In the genomic region with DNA sequence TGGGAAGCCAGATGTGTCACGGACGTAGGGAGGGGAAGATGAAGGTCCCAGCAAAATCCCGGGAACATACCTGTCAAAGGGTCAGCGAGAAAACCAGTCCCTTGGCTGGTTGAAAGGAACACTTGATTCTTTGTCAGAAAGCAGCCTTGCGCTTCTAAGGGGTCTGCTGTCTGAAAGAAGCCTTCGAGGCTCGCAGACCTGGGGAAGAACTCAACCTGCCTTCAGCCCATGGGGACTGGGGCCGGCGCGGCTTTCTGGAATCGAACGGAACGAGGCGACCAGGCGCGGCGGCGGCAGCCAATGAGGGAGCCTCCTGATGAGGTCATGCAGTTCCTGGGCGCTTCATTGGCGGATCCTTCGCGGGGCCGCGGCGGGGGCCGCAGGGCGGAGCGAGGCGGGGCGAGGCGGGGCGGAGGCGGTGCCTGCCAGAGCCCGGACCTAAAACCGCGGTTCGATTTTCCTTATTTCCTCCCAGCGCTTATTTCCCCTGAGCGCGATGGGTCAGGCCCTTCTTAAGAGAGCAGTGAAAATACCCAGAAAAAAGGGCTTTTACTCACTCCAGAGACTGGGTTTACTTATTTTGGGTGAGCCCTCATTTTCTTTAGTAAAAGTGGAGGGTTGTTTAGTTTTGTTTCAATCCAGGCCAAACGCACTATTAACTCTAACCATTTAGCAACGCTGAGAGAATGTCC, we compare ENCODE assay signal across 8 cellular contexts. TPM values are rescaled to one million over a fixed set of nuclear protein-coding genes. Genes with fewer than 3 reads are reported as not detected.
A peak's percentile ranks its signal among the peaks of the same experiment; 100 is the strongest.
DNase-seq lines count a peak whose midpoint lies in the region; ATAC-seq and TF ChIP-seq lines count a peak whose summit lies in the region.

No MANE protein-coding gene starts in this region.

- H3K9ac ChIP-seq in neuronal stem cell (ENCODE audit: low read depth, low read length, poor library complexity): no peak overlapping the region

- H3K4ac ChIP-seq in neuronal stem cell (ENCODE audit: low read length): no peak overlapping the region

- in situ Hi-C loops in HAP-1 (cut with MboI; ENCODE audit: low sequenced_read_pairs): no loop called here

- no peak for TF ChIP-seq CTCF in gastroesophageal sphincter (IDR thresholded peaks at IDR 0.05)

- no peak overlapping the region for H2AK5ac ChIP-seq in neuronal stem cell (ENCODE audit: low read depth, low read length)

- H3K9me3 ChIP-seq in HAP-1 (peaks cover 2% of the 10 kb centered on the region; the same call in 1 of the 2 replicates), SJSA1 (replicated peaks) (0 out of 2 replicates have a peak, but pooled peaks cover 2% of the 10 kb centered on the region), gastroesophageal sphincter (peaks cover 0 to 16% (median 2%) of the 10 kb centered on the region in 3 donors), neuronal stem cell (replicated peaks in 1 of 2; ENCODE audit: control insufficient read depth in 2 of 2, insufficient read depth in 1 of 2, low read depth in 1 of 2, low read length in 2 of 2) (peaks cover 8 to 12% of the 10 kb centered on the region in 2 donors)

- peaks cover 7% of the 10 kb centered on the region for H3K36me3 Mint-ChIP-seq in activated naive CD4-positive, alpha-beta T cell treated with anti-CD3 and anti-CD28 coated beads, Interleukin-2, amount 10 ng/mL, durations not matched to agents 7 days and 5 days

- H4K91ac ChIP-seq in neuronal stem cell (ENCODE audit: low read depth, low read length, poor library complexity): no peak overlapping the region

- peaks cover 7% of the 10 kb centered on the region for H3K4me1 ChIP-seq in HAP-1
- H3K4me1 ChIP-seq in SJSA1 (replicated peaks): peaks cover 10% of the 10 kb centered on the region
- peaks cover 0 to 17% (median 5%) of the 10 kb centered on the region in 3 donors for H3K4me1 ChIP-seq in gastroesophageal sphincter
- H3K4me1 ChIP-seq in neuronal stem cell (ENCODE audit: control insufficient read depth in 2 of 2, insufficient read depth in 1 of 2, low read depth in 1 of 2, low read length in 2 of 2): peaks cover 6 to 7% of the 10 kb centered on the region in 2 donors

- peak overlapping the region; percentile 59 for H3K4me2 ChIP-seq in neuronal stem cell (ENCODE audit: insufficient read depth, low read length, poor library complexity, severe bottlenecking)

- H3K27me3 Mint-ChIP-seq in activated naive CD4-positive, alpha-beta T cell treated with anti-CD3 and anti-CD28 coated beads, Interleukin-2, amount 10 ng/mL, durations not matched to agents 7 days and 5 days: peaks cover 42% of the 10 kb centered on the region

- TF ChIP-seq EP300 in gastroesophageal sphincter (IDR thresholded peaks at IDR 0.05): no peak

- TF ChIP-seq POLR2A in gastroesophageal sphincter (IDR thresholded peaks at IDR 0.05): peak in 1 of 2 donors; percentile 18

- H3K36me3 ChIP-seq in HAP-1 (replicated peaks): no peaks in the 10 kb centered on the region
- no peaks in the 10 kb centered on the region for H3K36me3 ChIP-seq in SJSA1
- no peaks in the 10 kb centered on the region for H3K36me3 ChIP-seq in gastroesophageal sphincter
- no peaks in the 10 kb centered on the region for H3K36me3 ChIP-seq in neuronal stem cell (replicated peaks in 1 of 2; ENCODE audit: control insufficient read depth in 2 of 2, insufficient read depth in 2 of 2, low read length in 2 of 2)

- H3K27ac ChIP-seq in SJSA1: no peak overlapping the region
- peak overlapping the region; percentile 29 to 83 (median 80) for H3K27ac ChIP-seq in gastroesophageal sphincter
- no peak overlapping the region for H3K27ac ChIP-seq in neuronal stem cell (replicated peaks; ENCODE audit: low read length)

- H3K14ac ChIP-seq in neuronal stem cell (ENCODE audit: low read length): no peak overlapping the region

- CTCF ChIA-PET in activated naive CD4-positive, alpha-beta T cell treated with anti-CD3 and anti-CD28 coated beads, Interleukin-2, amount 10 ng/mL, durations not matched to agents 7 days and 5 days (lab: Charles Lee): interaction anchor here (1.1 to 1.2 kb wide), 2 partner anchors 68 to 69 kb away, joined by 3 read pairs; no protein-coding TSS in a partner anchor

- H3K9me3 Mint-ChIP-seq in activated naive CD4-positive, alpha-beta T cell treated with anti-CD3 and anti-CD28 coated beads, Interleukin-2, amount 10 ng/mL, durations not matched to agents 7 days and 5 days: peaks cover 23% of the 10 kb centered on the region

- peaks cover 28% of the 10 kb centered on the region for H3K4me1 Mint-ChIP-seq in activated naive CD4-positive, alpha-beta T cell treated with anti-CD3 and anti-CD28 coated beads, Interleukin-2, amount 10 ng/mL, durations not matched to agents 7 days and 5 days

- H2BK120ac ChIP-seq in neuronal stem cell (ENCODE audit: low read depth, low read length): no peak overlapping the region

- peak; percentile 100 for ATAC-seq in gastroesophageal sphincter

- peak overlapping the region; percentile 96 for H2AFZ ChIP-seq in neuronal stem cell (ENCODE audit: low read length)

- H2BK5ac ChIP-seq in neuronal stem cell (ENCODE audit: low read length): no peak overlapping the region

- peak overlapping the region; percentile 82 for H3K18ac ChIP-seq in neuronal stem cell (ENCODE audit: low read length)

- H3K4me3 ChIP-seq in HAP-1: peak overlapping the region; percentile 11
- peak overlapping the region; percentile 22 for H3K4me3 ChIP-seq in SJSA1
- H3K4me3 ChIP-seq in gastroesophageal sphincter: peak overlapping the region; percentile 21 to 49
- peak overlapping the region; percentile 39 to 50 for H3K4me3 ChIP-seq in neuronal stem cell (ENCODE audit: low read length in 2 of 2)

- DNase-seq in EL (peak; percentile 93), HAP-1 (ENCODE audit: low spot score in 2 of 2) (peak; percentile 82 to 94), M059J (ENCODE audit: low read depth) (peak; percentile 85), SJSA1 (ENCODE audit: low read depth in 1 of 2, low spot score in 2 of 2) (peak; percentile 55 to 84), neuronal stem cell (ENCODE audit: low spot score) (peak; percentile 79), stromal cell of bone marrow (ENCODE audit: low read depth) (peak; percentile 82)
- DNase-seq in activated naive CD4-positive, alpha-beta T cell treated with anti-CD3 and anti-CD28 coated beads, Interleukin-2, amount 10 ng/mL, durations not matched to agents 7 days and 5 days: peak; percentile 94

- peak overlapping the region; percentile 93 for H3K27ac Mint-ChIP-seq in activated naive CD4-positive, alpha-beta T cell treated with anti-CD3 and anti-CD28 coated beads, Interleukin-2, amount 10 ng/mL, durations not matched to agents 7 days and 5 days

- no peaks in the 10 kb centered on the region for H3K79me1 ChIP-seq in neuronal stem cell (ENCODE audit: low read depth, low read length)

- H3K27me3 ChIP-seq in HAP-1 (ENCODE audit: low read depth) (no peaks in the 10 kb centered on the region), SJSA1 (replicated peaks) (no peaks in the 10 kb centered on the region), gastroesophageal sphincter (no peaks in the 10 kb centered on the region), neuronal stem cell (ENCODE audit: control insufficient read depth in 3 of 3, insufficient read depth in 3 of 3, low read depth in 1 of 3, low read length in 3 of 3) (peaks cover 0 to 17% (median 9%) of the 10 kb centered on the region in 3 experiments)

- H2BK12ac ChIP-seq in neuronal stem cell (ENCODE audit: low read length): no peak overlapping the region

- no peak overlapping the region for H4K8ac ChIP-seq in neuronal stem cell (ENCODE audit: low read depth, low read length)

- peak overlapping the region; percentile 63 for H3K4me3 Mint-ChIP-seq in activated naive CD4-positive, alpha-beta T cell treated with anti-CD3 and anti-CD28 coated beads, Interleukin-2, amount 10 ng/mL, durations not matched to agents 7 days and 5 days

- no peak overlapping the region for H2BK15ac ChIP-seq in neuronal stem cell (ENCODE audit: low read length)

- 1 to 7% methylated on average over 8 to 9 of the region's 42 CpGs for WGBS in gastroesophageal sphincter (ENCODE audit: low coverage in 1 of 2), 2 donors
- no CpG with 5 or more reads among the region's 42 CpGs for WGBS in neuronal stem cell (ENCODE audit: extremely low coverage in 2 of 2, insufficient read length in 2 of 2, insufficient replicate concordance in 1 of 2), 2 donors

- no peak overlapping the region for H3K23ac ChIP-seq in neuronal stem cell (ENCODE audit: low read depth, low read length, poor library complexity)

RNA-seq across cellular contexts. Expression of a gene that starts 11.8 kb away (rescaled TPM):
- total RNA-seq in M059J (2014; rRNA removed; shearing (Covaris generic)): 10.6 and 18.0 TPM in 2 replicates
- total RNA-seq in SJSA1 (2014; rRNA removed; shearing (Covaris generic)): 24.2 and 38.3 TPM in 2 replicates
- total RNA-seq in gastroesophageal sphincter: 100 to 1,000 TPM in 1 of 4 donors, 10 to 100 TPM in 3; 59.0 to 170 (median 64.1) TPM
- polyA plus RNA-seq in neuronal stem cell (2013, experiment 1 of 2): 27.7 TPM
- 26.3 TPM for polyA plus RNA-seq in neuronal stem cell (2013, experiment 2 of 2)

Comparison
In these comparisons a context has a peak if more than half of its experiments do, and no peak if none do; other contexts are left out.
1. H3K27ac ChIP-seq: peak in gastroesophageal sphincter (4 of 4); none in SJSA1 (single experiment) and neuronal stem cell (single experiment).
2. Peak in every context shown above with its lines, with median percentiles within 50 percentile points of each other: DNase-seq and H3K4me3 ChIP-seq.